ENCODE assay signal across 1 cellular context in the genomic region with DNA sequence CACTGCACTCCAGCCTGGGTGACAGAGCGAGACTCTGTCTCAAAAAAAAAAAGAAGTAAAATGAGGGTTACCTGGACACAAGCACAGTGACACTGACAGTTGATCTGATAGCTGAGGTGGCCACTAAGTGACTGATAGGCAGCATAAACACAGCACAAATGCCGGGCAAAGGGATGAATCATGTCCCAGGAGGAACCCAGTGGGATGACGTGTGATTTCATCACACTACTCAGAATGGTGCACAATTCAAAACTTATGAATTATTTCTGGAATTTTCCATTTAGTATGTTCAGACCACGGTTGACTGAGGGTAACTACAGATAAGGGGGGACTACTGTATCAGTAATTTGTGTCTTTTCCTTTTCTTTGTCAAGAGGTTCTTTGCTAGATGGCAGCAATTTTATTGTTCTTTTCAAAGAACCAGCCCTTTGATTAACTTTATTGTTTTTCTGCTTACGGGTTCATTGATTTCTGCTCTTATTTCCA.
TF ChIP-seq lines count a peak whose summit lies in the region.

No MANE protein-coding gene starts in this region.

TF ChIP-seq in K562, 482 proteins besides CTCF, POLR2A, EP300 and RAD21 (continued from another document and continues in another):
- TF ChIP-seq MIER1 (IDR thresholded peaks at IDR 0.05; ENCODE audit: low read depth) = no peak
- no peak for TF ChIP-seq PHF8 (IDR thresholded peaks at IDR 0.05; ENCODE audit: borderline replicate concordance, low read length)
- peak; percentile 12 to 49; a peak in 1 of 4 replicates for TF ChIP-seq FOXK2 (conservative IDR thresholded peaks at IDR 0.05 in 1 of 2, IDR thresholded peaks at IDR 0.05 in 1 of 2; ENCODE audit: low read depth in 2 of 2)
- TF ChIP-seq, protein P1, sequence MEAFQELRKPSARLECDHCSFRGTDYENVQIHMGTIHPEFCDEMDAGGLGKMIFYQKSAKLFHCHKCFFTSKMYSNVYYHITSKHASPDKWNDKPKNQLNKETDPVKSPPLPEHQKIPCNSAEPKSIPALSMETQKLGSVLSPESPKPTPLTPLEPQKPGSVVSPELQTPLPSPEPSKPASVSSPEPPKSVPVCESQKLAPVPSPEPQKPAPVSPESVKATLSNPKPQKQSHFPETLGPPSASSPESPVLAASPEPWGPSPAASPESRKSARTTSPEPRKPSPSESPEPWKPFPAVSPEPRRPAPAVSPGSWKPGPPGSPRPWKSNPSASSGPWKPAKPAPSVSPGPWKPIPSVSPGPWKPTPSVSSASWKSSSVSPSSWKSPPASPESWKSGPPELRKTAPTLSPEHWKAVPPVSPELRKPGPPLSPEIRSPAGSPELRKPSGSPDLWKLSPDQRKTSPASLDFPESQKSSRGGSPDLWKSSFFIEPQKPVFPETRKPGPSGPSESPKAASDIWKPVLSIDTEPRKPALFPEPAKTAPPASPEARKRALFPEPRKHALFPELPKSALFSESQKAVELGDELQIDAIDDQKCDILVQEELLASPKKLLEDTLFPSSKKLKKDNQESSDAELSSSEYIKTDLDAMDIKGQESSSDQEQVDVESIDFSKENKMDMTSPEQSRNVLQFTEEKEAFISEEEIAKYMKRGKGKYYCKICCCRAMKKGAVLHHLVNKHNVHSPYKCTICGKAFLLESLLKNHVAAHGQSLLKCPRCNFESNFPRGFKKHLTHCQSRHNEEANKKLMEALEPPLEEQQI (IDR thresholded peaks at IDR 0.05) = no peak
- TF ChIP-seq TAF9B (IDR thresholded peaks at IDR 0.05; ENCODE audit: partially characterized antibody) = no peak
- no peak for TF ChIP-seq XRCC4 (IDR thresholded peaks at IDR 0.05; ENCODE audit: extremely low read depth, insufficient read depth, insufficient read length)
- TF ChIP-seq, protein P2, sequence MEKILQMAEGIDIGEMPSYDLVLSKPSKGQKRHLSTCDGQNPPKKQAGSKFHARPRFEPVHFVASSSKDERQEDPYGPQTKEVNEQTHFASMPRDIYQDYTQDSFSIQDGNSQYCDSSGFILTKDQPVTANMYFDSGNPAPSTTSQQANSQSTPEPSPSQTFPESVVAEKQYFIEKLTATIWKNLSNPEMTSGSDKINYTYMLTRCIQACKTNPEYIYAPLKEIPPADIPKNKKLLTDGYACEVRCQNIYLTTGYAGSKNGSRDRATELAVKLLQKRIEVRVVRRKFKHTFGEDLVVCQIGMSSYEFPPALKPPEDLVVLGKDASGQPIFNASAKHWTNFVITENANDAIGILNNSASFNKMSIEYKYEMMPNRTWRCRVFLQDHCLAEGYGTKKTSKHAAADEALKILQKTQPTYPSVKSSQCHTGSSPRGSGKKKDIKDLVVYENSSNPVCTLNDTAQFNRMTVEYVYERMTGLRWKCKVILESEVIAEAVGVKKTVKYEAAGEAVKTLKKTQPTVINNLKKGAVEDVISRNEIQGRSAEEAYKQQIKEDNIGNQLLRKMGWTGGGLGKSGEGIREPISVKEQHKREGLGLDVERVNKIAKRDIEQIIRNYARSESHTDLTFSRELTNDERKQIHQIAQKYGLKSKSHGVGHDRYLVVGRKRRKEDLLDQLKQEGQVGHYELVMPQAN (IDR thresholded peaks at IDR 0.05; ENCODE audit: borderline replicate concordance) = no peak
- no peak for TF ChIP-seq ZNF253 (CRISPR knock-in tag; conservative IDR thresholded peaks at IDR 0.05)
- no peak for TF ChIP-seq TFAM (CRISPR knock-in tag; conservative IDR thresholded peaks at IDR 0.05)
- peak; percentile 94 for TF ChIP-seq FOSL1 (tag; conservative IDR thresholded peaks at IDR 0.05)
- peak; percentile 94 for TF ChIP-seq ATF7 (IDR thresholded peaks at IDR 0.05)
- TF ChIP-seq FOXK1 (CRISPR knock-in tag; IDR thresholded peaks at IDR 0.05; ENCODE audit: borderline replicate concordance) = no peak
- TF ChIP-seq CEBPB (tag; IDR thresholded peaks at IDR 0.05) = peak; percentile 80
- no peak for TF ChIP-seq ZNF507 (tag; conservative IDR thresholded peaks at IDR 0.05)
- TF ChIP-seq RUNX1 (IDR thresholded peaks at IDR 0.05; ENCODE audit: low read depth) = no peak
- no peak for TF ChIP-seq ZFPM2 (CRISPR knock-in tag; IDR thresholded peaks at IDR 0.05)
- peak; percentile 90 to 96 for TF ChIP-seq TRIM24 (IDR thresholded peaks at IDR 0.05)
- peak; percentile 46; the same call in 1 of the 2 replicates for TF ChIP-seq LCOR (CRISPR knock-in tag; IDR thresholded peaks at IDR 0.05)
- no peak for TF ChIP-seq RBBP5 (IDR thresholded peaks at IDR 0.05; ENCODE audit: borderline replicate concordance, insufficient read depth, low read length, poor library complexity, severe bottlenecking)
- no peak for TF ChIP-seq ZNF41 (CRISPR knock-in tag; conservative IDR thresholded peaks at IDR 0.05)
- no peak for TF ChIP-seq BCL6 (CRISPR knock-in tag; IDR thresholded peaks at IDR 0.05)
- no peak for TF ChIP-seq EWSR1 (IDR thresholded peaks at IDR 0.05; ENCODE audit: borderline replicate concordance, low read depth, partially characterized antibody)
- peak; percentile 44; the same call in 1 of the 2 replicates for TF ChIP-seq NCOA1 (IDR thresholded peaks at IDR 0.05; ENCODE audit: low read depth)
- TF ChIP-seq HDGF (IDR thresholded peaks at IDR 0.05) = no peak
- TF ChIP-seq, protein P3, sequence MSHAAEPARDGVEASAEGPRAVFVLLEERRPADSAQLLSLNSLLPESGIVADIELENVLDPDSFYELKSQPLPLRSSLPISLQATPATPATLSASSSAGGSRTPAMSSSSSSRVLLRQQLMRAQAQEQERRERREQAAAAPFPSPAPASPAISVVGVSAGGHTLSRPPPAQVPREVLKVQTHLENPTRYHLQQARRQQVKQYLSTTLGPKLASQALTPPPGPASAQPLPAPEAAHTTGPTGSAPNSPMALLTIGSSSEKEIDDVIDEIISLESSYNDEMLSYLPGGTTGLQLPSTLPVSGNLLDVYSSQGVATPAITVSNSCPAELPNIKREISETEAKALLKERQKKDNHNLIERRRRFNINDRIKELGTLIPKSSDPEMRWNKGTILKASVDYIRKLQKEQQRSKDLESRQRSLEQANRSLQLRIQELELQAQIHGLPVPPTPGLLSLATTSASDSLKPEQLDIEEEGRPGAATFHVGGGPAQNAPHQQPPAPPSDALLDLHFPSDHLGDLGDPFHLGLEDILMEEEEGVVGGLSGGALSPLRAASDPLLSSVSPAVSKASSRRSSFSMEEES (CRISPR knock-in tag; IDR thresholded peaks at IDR 0.05) = no peak
- TF ChIP-seq, protein P4, sequence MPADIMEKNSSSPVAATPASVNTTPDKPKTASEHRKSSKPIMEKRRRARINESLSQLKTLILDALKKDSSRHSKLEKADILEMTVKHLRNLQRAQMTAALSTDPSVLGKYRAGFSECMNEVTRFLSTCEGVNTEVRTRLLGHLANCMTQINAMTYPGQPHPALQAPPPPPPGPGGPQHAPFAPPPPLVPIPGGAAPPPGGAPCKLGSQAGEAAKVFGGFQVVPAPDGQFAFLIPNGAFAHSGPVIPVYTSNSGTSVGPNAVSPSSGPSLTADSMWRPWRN (IDR thresholded peaks at IDR 0.05; ENCODE audit: low read depth) = no peak
- no peak for TF ChIP-seq ILK (tag; IDR thresholded peaks at IDR 0.05; ENCODE audit: borderline replicate concordance, low read depth)
- TF ChIP-seq, protein P5, sequence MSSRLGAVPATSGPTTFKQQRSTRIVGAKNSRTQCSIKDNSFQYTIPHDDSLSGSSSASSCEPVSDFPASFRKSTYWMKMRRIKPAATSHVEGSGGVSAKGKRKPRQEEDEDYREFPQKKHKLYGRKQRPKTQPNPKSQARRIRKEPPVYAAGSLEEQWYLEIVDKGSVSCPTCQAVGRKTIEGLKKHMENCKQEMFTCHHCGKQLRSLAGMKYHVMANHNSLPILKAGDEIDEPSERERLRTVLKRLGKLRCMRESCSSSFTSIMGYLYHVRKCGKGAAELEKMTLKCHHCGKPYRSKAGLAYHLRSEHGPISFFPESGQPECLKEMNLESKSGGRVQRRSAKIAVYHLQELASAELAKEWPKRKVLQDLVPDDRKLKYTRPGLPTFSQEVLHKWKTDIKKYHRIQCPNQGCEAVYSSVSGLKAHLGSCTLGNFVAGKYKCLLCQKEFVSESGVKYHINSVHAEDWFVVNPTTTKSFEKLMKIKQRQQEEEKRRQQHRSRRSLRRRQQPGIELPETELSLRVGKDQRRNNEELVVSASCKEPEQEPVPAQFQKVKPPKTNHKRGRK (tag; IDR thresholded peaks at IDR 0.05) = no peak
- no peak for TF ChIP-seq COPS2 (conservative IDR thresholded peaks at IDR 0.05)
- TF ChIP-seq SMARCC2 (IDR thresholded peaks at IDR 0.05; ENCODE audit: low read depth) = no peak; the same call in 1 of the 2 replicates
- no peak for TF ChIP-seq PHF21A (IDR thresholded peaks at IDR 0.05; ENCODE audit: borderline replicate concordance, low read depth)
- TF ChIP-seq, protein P6, sequence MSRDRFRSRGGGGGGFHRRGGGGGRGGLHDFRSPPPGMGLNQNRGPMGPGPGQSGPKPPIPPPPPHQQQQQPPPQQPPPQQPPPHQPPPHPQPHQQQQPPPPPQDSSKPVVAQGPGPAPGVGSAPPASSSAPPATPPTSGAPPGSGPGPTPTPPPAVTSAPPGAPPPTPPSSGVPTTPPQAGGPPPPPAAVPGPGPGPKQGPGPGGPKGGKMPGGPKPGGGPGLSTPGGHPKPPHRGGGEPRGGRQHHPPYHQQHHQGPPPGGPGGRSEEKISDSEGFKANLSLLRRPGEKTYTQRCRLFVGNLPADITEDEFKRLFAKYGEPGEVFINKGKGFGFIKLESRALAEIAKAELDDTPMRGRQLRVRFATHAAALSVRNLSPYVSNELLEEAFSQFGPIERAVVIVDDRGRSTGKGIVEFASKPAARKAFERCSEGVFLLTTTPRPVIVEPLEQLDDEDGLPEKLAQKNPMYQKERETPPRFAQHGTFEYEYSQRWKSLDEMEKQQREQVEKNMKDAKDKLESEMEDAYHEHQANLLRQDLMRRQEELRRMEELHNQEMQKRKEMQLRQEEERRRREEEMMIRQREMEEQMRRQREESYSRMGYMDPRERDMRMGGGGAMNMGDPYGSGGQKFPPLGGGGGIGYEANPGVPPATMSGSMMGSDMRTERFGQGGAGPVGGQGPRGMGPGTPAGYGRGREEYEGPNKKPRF (IDR thresholded peaks at IDR 0.05; ENCODE audit: low read depth, low read length) = no peak
- no peak for TF ChIP-seq E2F3 (CRISPR knock-in tag; IDR thresholded peaks at IDR 0.05)
- TF ChIP-seq, protein P7, sequence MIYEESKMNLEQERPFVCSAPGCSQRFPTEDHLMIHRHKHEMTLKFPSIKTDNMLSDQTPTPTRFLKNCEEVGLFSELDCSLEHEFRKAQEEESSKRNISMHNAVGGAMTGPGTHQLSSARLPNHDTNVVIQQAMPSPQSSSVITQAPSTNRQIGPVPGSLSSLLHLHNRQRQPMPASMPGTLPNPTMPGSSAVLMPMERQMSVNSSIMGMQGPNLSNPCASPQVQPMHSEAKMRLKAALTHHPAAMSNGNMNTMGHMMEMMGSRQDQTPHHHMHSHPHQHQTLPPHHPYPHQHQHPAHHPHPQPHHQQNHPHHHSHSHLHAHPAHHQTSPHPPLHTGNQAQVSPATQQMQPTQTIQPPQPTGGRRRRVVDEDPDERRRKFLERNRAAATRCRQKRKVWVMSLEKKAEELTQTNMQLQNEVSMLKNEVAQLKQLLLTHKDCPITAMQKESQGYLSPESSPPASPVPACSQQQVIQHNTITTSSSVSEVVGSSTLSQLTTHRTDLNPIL (CRISPR knock-in tag; IDR thresholded peaks at IDR 0.05) = no peak
- TF ChIP-seq TRIM28 (IDR thresholded peaks at IDR 0.05) = no peak
- no peak for TF ChIP-seq SIRT6 (IDR thresholded peaks at IDR 0.05; ENCODE audit: low read depth, low read length)
- 0 out of 4 replicates have a peak, but pooled peaks of 1 of the 2 experiments have one; percentile 13 for TF ChIP-seq NRF1 (conservative IDR thresholded peaks at IDR 0.05 in 1 of 2, IDR thresholded peaks at IDR 0.05 in 1 of 2)
- TF ChIP-seq, protein P8, sequence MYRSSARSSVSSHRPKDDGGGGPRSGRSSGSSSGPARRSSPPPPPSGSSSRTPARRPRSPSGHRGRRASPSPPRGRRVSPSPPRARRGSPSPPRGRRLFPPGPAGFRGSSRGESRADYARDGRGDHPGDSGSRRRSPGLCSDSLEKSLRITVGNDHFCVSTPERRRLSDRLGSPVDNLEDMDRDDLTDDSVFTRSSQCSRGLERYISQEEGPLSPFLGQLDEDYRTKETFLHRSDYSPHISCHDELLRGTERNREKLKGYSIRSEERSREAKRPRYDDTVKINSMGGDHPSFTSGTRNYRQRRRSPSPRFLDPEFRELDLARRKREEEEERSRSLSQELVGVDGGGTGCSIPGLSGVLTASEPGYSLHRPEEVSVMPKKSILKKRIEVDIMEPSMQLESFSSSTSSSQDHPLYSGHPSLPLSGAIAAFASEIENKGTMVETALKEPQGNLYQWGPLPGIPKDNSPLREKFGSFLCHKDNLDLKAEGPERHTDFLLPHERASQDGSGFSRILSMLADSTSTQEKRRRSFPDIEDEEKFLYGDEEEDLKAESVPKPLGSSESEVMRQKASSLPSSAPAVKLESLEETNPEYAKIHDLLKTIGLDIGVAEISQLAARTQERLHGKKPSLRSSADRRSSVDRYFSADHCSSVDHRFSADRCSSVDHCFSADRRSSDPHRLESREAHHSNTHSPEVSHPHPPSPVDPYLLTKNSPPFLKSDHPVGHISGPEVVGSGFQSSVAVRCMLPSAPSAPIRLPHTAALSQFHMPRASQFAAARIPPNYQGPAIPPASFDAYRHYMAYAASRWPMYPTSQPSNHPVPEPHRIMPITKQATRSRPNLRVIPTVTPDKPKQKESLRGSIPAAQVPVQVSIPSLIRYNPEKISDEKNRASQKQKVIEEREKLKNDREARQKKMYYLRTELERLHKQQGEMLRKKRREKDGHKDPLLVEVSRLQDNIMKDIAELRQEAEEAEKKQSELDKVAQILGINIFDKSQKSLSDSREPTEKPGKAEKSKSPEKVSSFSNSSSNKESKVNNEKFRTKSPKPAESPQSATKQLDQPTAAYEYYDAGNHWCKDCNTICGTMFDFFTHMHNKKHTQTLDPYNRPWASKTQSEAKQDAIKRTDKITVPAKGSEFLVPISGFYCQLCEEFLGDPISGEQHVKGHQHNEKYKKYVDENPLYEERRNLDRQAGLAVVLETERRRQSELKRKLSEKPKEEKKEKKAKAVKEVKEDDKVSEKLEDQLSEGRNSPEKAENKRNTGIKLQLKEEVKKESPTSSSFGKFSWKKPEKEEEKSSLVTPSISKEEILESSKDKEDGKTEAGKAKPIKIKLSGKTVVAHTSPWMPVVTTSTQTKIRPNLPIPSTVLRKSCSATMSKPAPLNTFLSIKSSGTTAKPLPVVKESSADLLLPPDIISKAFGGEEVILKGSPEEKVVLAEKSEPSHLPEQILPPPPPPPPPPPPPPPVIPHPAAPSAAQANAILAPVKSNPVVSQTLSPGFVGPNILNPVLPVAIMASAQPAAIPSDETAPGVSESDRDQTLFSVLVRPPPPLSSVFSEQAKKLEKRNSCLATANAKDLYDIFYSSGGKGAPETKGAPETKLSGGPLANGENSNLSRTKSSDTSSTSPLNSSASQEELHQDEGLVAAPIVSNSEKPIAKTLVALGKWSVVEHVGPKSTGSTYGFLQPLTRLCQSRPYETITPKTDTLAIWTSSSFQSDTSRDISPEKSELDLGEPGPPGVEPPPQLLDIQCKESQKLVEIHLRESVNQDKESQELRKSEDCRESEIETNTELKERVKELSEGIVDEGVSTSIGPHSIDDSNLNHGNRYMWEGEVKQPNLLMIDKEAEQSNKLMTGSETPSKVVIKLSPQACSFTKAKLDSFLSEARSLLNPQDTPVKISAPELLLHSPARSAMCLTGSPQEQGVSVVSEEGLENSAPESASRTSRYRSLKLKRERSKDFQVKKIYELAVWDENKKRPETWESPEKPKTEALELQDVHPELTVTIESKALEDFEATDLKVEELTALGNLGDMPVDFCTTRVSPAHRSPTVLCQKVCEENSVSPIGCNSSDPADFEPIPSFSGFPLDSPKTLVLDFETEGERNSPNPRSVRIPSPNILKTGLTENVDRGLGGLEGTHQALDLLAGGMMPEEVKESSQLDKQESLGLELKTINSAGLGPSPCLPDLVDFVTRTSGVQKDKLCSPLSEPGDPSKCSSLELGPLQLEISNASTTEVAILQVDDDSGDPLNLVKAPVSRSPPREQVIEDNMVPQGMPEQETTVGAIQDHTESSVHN (IDR thresholded peaks at IDR 0.05; ENCODE audit: borderline replicate concordance in 1 of 2, low read depth in 1 of 2) = peak; percentile 52 to 58; a peak in 2 of 4 replicates
- no peak for TF ChIP-seq TOE1 (IDR thresholded peaks at IDR 0.05; ENCODE audit: borderline replicate concordance)
- TF ChIP-seq TOE1 (CRISPR knock-in tag; IDR thresholded peaks at IDR 0.05; ENCODE audit: borderline replicate concordance, low read depth) = no peak
- TF ChIP-seq PTRF (tag; IDR thresholded peaks at IDR 0.05) = no peak
